8 cellular contexts compared by ENCODE assay signal in the genomic region with DNA sequence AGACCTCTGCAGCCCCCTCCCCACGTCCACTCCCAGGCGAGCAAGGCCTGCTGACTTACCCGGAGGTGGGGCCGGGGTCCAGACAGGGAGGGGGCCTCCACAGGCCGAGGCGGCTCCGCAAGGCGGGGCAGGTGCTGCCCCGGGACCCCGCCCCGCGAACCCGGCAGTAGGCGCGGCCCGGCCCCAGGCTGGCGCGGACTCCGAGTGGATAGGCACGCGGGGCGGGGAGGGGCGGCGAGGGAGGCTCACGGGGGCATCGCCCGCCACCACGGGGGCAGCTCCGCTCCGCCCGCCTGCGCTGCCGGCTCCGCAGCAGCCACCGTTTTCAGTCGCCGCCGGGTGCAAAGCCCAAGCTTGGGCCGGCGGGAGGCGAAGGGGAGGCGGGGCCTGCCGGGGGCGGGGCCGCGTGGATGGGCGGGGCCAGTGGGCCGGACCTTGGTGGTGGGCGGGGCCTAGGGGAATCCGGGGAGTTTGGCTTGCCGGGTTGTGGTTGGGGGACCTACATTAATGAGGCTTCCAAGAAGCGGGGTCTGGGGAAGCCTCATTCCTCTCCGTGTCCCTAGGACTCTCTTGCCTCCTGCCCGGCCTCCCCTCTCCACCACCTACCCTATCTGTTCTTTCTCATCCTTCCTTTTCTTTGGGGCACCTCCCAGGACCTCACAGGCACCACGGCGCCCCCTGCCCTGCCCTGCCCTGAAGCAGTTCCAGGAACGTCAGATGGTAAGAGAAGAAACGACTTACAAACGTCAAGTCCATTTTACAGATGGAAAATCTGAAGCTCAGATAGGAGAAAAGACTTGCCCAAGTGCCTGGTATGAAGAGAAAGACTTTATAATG. TPM values are rescaled to one million over a fixed set of nuclear protein-coding genes. Genes with fewer than 3 reads are reported as not detected.
A peak's percentile ranks its signal among the peaks of the same experiment; 100 is the strongest.
DNase-seq lines count a peak whose midpoint lies in the region; ATAC-seq, FAIRE-seq and TF ChIP-seq lines count a peak whose summit lies in the region.

A gene (minus strand): TSS at position 348 of the 837 bp plus-strand sequence. CDS start 23,757 bp downstream, outside the sequence.

- H2AFZ ChIP-seq in astrocyte (ENCODE audit: low read depth, low read length) = peak within 1 kb of the TSS; percentile 69

- H3K9ac ChIP-seq in astrocyte (ENCODE audit: low read length) (no peak within 1 kb of the TSS), skeletal muscle satellite cell (ENCODE audit: low read depth, low read length) (no peak within 1 kb of the TSS)

- H3K4me2 ChIP-seq in astrocyte (ENCODE audit: low read length) (peak within 1 kb of the TSS; percentile 78), skeletal muscle satellite cell (ENCODE audit: low read length) (peak within 1 kb of the TSS; percentile 74)

- no peak within 1 kb of the TSS for H3K27ac ChIP-seq in astrocyte (ENCODE audit: low read depth, low read length)
- no peak within 1 kb of the TSS for H3K27ac ChIP-seq in iPS DF 6.9 (ENCODE audit: low read length)

- H3K4me3 ChIP-seq in GM08714 (ENCODE audit: low read length) = peak within 1 kb of the TSS; percentile 59; the same call in 1 of the 2 replicates
- H3K4me3 ChIP-seq in astrocyte (ENCODE audit: insufficient read depth, low read depth, low read length) = peak within 1 kb of the TSS; percentile 48
- peak within 1 kb of the TSS; percentile 72; the same call in 1 of the 2 replicates for H3K4me3 ChIP-seq in iPS DF 6.9 (ENCODE audit: low read length)
- H3K4me3 ChIP-seq in skeletal muscle satellite cell (ENCODE audit: low read length) = peak within 1 kb of the TSS; percentile 69

- H3K27me3 Mint-ChIP-seq in astrocyte (ENCODE audit: low read depth, unreplicated experiment) = peaks cover 29% of the 10 kb centered on the region

- no CpG with 5 or more reads among the region's 59 CpGs for WGBS in iPS DF 6.9 (ENCODE audit: insufficient coverage, insufficient read length)

- no peaks in the 10 kb centered on the region for H4K20me1 ChIP-seq in astrocyte (ENCODE audit: insufficient read depth, low read length)

- H3K4me1 ChIP-seq in astrocyte (ENCODE audit: insufficient read depth, low read length) (no peaks in the 10 kb centered on the region), iPS DF 6.9 (ENCODE audit: control insufficient read depth, insufficient read depth, low read length) (peaks cover 9% of the 10 kb centered on the region), skeletal muscle satellite cell (ENCODE audit: control insufficient read depth, insufficient read depth, low read length) (peaks cover 6% of the 10 kb centered on the region)

- peak within 1 kb of the TSS; percentile 89 for H3K4me3 Mint-ChIP-seq in astrocyte (ENCODE audit: unreplicated experiment)

- H3K36me3 ChIP-seq in astrocyte (ENCODE audit: insufficient read depth, low read length) (no peaks in the 10 kb centered on the region), iPS DF 6.9 (ENCODE audit: control insufficient read depth, insufficient read depth, low read length) (no peaks in the 10 kb centered on the region), skeletal muscle satellite cell (ENCODE audit: insufficient read depth, low read length) (no peaks in the 10 kb centered on the region)

- peak; percentile 68 for ATAC-seq in HG02571 (IDR thresholded peaks at IDR 0.05; ENCODE audit: unreplicated experiment)
- no peak for ATAC-seq in HG03469 (IDR thresholded peaks at IDR 0.05; ENCODE audit: unreplicated experiment)

- no peak for TF ChIP-seq CTCF in astrocyte (IDR thresholded peaks at IDR 0.05; ENCODE audit: insufficient read depth, low read depth, low read length)

- no peaks in the 10 kb centered on the region for H3K79me2 ChIP-seq in astrocyte (ENCODE audit: insufficient read depth, low read length)

- FAIRE-seq in astrocyte (lab: Jason Lieb, UNC) = no peak

- H3K36me3 Mint-ChIP-seq in astrocyte (ENCODE audit: low read depth, unreplicated experiment) = no peaks in the 10 kb centered on the region

- H3K9me3 ChIP-seq in astrocyte (ENCODE audit: insufficient read depth, low read depth, low read length) (no peaks in the 10 kb centered on the region), iPS DF 6.9 (ENCODE audit: control insufficient read depth, insufficient read depth, low read length) (no peaks in the 10 kb centered on the region), skeletal muscle satellite cell (replicated peaks; ENCODE audit: low read length) (no peaks in the 10 kb centered on the region)

- H3K27me3 ChIP-seq in astrocyte (ENCODE audit: insufficient read depth, low read length) (peaks cover 12% of the 10 kb centered on the region), iPS DF 6.9 (ENCODE audit: control insufficient read depth, insufficient read depth, low read length) (no peaks in the 10 kb centered on the region), skeletal muscle satellite cell (ENCODE audit: control insufficient read depth, insufficient read depth, low read length) (peaks cover 61% of the 10 kb centered on the region)

- no peak within 1 kb of the TSS for H3K27ac Mint-ChIP-seq in astrocyte (ENCODE audit: unreplicated experiment)

- no peaks in the 10 kb centered on the region for H3K9me3 Mint-ChIP-seq in astrocyte (ENCODE audit: unreplicated experiment)

- H3K4me1 Mint-ChIP-seq in astrocyte (ENCODE audit: low read depth, unreplicated experiment) = peaks cover 9% of the 10 kb centered on the region

- peak; percentile 70 for DNase-seq in NCI-H1105 treated with DMSO at 0.1 percent for 48 hours (lab: John Stamatoyannopoulos, UW)
- peak; percentile 78 for DNase-seq in T1000 (lab: John Stamatoyannopoulos, UW)
- DNase-seq in astrocyte (ENCODE audit: low read depth) = no peak
- DNase-seq in iPS DF 6.9 (ENCODE audit: low read depth, low spot score) = no peak

RNA-seq across cellular contexts. Expression of the gene that starts here (rescaled TPM):
- total RNA-seq in astrocyte = 4.3 and 4.9 TPM in 2 replicates
- total RNA-seq in skeletal muscle satellite cell (2012; rRNA removed) = under 0.01 and 0.22 TPM in 2 replicates

Comparison
In these comparisons a context has a peak if more than half of its experiments do, and no peak if none do; other contexts are left out.
1. DNase-seq: peak in NCI-H1105 treated with DMSO at 0.1 percent for 48 hours (single experiment) and T1000 (single experiment); none in astrocyte (single experiment) and iPS DF 6.9 (single experiment).
2. Peak in every context shown above with its lines, with median percentiles within 50 percentile points of each other: H3K4me3 ChIP-seq.